Comparison of ENCODE assay signal across 8 cellular contexts in the genomic region with DNA sequence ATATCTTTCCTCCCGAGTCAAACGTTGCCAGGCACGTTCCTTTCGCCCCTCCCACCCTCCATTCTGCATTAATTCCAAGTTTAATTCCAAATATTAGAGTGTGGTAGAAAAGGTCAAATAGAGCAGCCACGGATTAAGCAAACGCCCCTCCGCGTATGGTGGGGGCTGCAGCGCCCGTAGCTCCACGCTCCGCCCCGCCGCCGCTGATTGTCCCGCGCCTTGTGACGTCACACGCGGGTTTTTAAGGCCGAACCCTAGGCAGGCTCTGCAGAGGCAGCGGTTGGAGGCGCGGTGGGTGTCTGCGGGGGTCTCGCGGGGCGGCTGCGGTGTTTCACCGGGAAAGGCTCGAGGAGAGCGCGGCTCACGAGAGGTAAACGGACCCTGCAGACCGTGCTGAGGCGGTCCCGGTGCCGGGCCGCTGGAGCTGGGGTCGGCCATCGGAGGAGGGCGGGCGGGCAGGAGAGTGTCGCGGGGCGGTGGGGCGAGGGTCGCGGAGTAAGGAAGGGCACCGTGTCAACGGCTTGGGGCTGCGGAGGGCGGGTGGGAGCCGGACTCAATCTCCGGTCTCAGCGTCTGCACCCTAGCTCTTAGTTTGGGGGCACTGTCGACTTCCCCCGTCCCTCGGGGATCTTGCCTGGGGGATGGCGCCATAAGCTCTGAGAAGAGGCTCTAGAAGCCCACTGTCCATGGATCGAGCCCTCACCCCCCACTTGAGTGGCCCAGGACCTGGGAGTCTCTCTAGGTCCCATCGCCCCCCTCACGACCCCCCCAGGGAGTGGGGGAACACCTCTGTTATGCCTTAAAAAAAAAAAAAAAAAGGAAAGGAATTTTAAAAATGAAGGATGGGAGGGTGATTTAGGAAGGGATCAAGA. TPM values are rescaled to one million over a fixed set of nuclear protein-coding genes. Genes with fewer than 3 reads are reported as not detected.
DNase-seq lines count a peak whose midpoint lies in the region; ATAC-seq and TF ChIP-seq lines count a peak whose summit lies in the region.

Gene ARL4D, plus strand, starts transcription at position 270 of the 872 bp plus-strand sequence. CDS start 740 bp downstream, outside the sequence.

- no peak for TF ChIP-seq CTCF in HEK293 (tag by site-specific recombination; IDR thresholded peaks at IDR 0.05)
- TF ChIP-seq CTCF in chondrocyte (IDR thresholded peaks at IDR 0.05): no peak

- H3K27me3 ChIP-seq in BLaER1: no peaks in the 10 kb centered on the region

- CTCF ChIA-PET in HEK293 (lab: Yijun Ruan, JAX): interaction anchor here (0.6 to 12.6 kb wide), 10 partner anchors 11 to 401 kb away, joined by 3 to 406 read pairs (median 4); partner anchors contain the start of genes DHX8 and RPL27

- H3K27ac ChIP-seq in BLaER1 (peak within 1 kb of the TSS; percentile 69), HEK293 (ENCODE audit: extremely low read depth, low read depth, low read length) (peak within 1 kb of the TSS; percentile 38; the same call in 1 of the 2 replicates)

- peak within 1 kb of the TSS; percentile 73 for H3K4me3 ChIP-seq in BLaER1
- H3K4me3 ChIP-seq in HEK293 (ENCODE audit: low read depth, low read length): peak within 1 kb of the TSS; percentile 65

- H3K4me3 Mint-ChIP-seq in chondrocyte (ENCODE audit: unreplicated experiment): peak within 1 kb of the TSS; percentile 88

- H3K4me2 ChIP-seq in BLaER1: peak within 1 kb of the TSS; percentile 92

- peak within 1 kb of the TSS; percentile 92 for H3K27ac Mint-ChIP-seq in chondrocyte (ENCODE audit: unreplicated experiment)

- H3K36me3 Mint-ChIP-seq in chondrocyte (ENCODE audit: low read depth): peaks cover 11% of the 10 kb centered on the region

- POLR2A ChIA-PET in HEK293 (lab: Yijun Ruan, JAX): interaction anchor here (0.6 to 5.6 kb wide), 40 partner anchors 10 to 401 kb away, joined by 3 to 76 read pairs (median 4); partner anchors contain the start of genes BRCA1, DHX8 and RPL27

- no peaks in the 10 kb centered on the region for H3K36me3 ChIP-seq in BLaER1
- peaks cover 0 to 18% of the 10 kb centered on the region in 2 experiments; a peak in 1 of 3 replicates for H3K36me3 ChIP-seq in HEK293 (ENCODE audit: control insufficient read depth in 2 of 2, insufficient read depth in 1 of 2, low read length in 2 of 2)

- no peak for ATAC-seq in GM21576 (IDR thresholded peaks at IDR 0.05; ENCODE audit: unreplicated experiment)

- H3K4me1 ChIP-seq in BLaER1 (peaks cover 66% of the 10 kb centered on the region), HEK293 (ENCODE audit: control insufficient read depth, insufficient read depth, low read length) (peaks cover 6% of the 10 kb centered on the region; the same call in 1 of the 2 replicates)

- H3K9ac ChIP-seq in BLaER1: peak within 1 kb of the TSS; percentile 78

- H4K20me1 ChIP-seq in BLaER1: no peaks in the 10 kb centered on the region

- H3K27me3 Mint-ChIP-seq in chondrocyte (ENCODE audit: low read depth): no peaks in the 10 kb centered on the region

- peaks cover 48% of the 10 kb centered on the region for H3K4me1 Mint-ChIP-seq in chondrocyte (ENCODE audit: low read depth)

- H3K9me3 Mint-ChIP-seq in chondrocyte (ENCODE audit: low read depth): no peaks in the 10 kb centered on the region

- H3K9me3 ChIP-seq in BLaER1 (no peaks in the 10 kb centered on the region), HEK293 (ENCODE audit: control insufficient read depth, insufficient read depth, low read depth, low read length) (no peaks in the 10 kb centered on the region)

- DNase-seq in NCI-H345 treated with DMSO at 0.1 percent for 48 hours (lab: John Stamatoyannopoulos, UW; ENCODE audit: unreplicated experiment) (peak; percentile 76), chondrocyte (ENCODE audit: low spot score) (no peak), kidney tubule cell (ENCODE audit: low spot score) (peak; percentile 67)
- DNase-seq in activated CD4-positive, alpha-beta T cell treated with anti-CD3 and anti-CD28 coated beads for 4 hours: peak; percentile 79 to 80
- DNase-seq in stimulated activated CD4-positive, alpha-beta T cell treated with anti-CD3 and anti-CD28 coated beads, Interleukin-15, amount 100 ng/mL, for 48 hours (ENCODE audit: low read depth in 2 of 2): peak; percentile 48 to 78

TF ChIP-seq in HEK293, 187 proteins besides CTCF, POLR2A, EP300 and RAD21 (continues in another document):
- TF ChIP-seq ZNF132 (tag by site-specific recombination; IDR thresholded peaks at IDR 0.05; ENCODE audit: borderline replicate concordance): no peak
- no peak for TF ChIP-seq ZNF707 (tag by site-specific recombination; IDR thresholded peaks at IDR 0.05)
- TF ChIP-seq ZBTB7A (tag by site-specific recombination; IDR thresholded peaks at IDR 0.05; ENCODE audit: low read depth): no peak; the same call in 1 of the 2 replicates
- TF ChIP-seq ZNF335 (tag by site-specific recombination; conservative IDR thresholded peaks at IDR 0.05): peak; percentile 52; the same call in 1 of the 2 replicates
- TF ChIP-seq KLF8 (tag by site-specific recombination; IDR thresholded peaks at IDR 0.05): peak; percentile 66; the same call in 1 of the 2 replicates
- TF ChIP-seq ZNF792 (tag by site-specific recombination; IDR thresholded peaks at IDR 0.05): no peak
- no peak for TF ChIP-seq ZNF837 (tag by site-specific recombination; IDR thresholded peaks at IDR 0.05)
- TF ChIP-seq EGR2 (tag by site-specific recombination; IDR thresholded peaks at IDR 0.05; ENCODE audit: low read depth): peak; percentile 60
- peak; percentile 85 for TF ChIP-seq ZNF600 (tag by site-specific recombination; IDR thresholded peaks at IDR 0.05)
- peak; percentile 65; the same call in 1 of the 2 replicates for TF ChIP-seq ZFHX2 (tag by site-specific recombination; conservative IDR thresholded peaks at IDR 0.05)
- peak; percentile 58 for TF ChIP-seq ZEB2 (tag by site-specific recombination; IDR thresholded peaks at IDR 0.05)
- TF ChIP-seq ZNF560 (tag by site-specific recombination; IDR thresholded peaks at IDR 0.05; ENCODE audit: borderline replicate concordance): no peak
- TF ChIP-seq ZNF239 (tag by site-specific recombination; IDR thresholded peaks at IDR 0.05): peak; percentile 62; the same call in 1 of the 2 replicates
- TF ChIP-seq SP7 (tag by site-specific recombination; IDR thresholded peaks at IDR 0.05): peak; percentile 54; the same call in 1 of the 2 replicates
- TF ChIP-seq WT1 (tag by site-specific recombination; IDR thresholded peaks at IDR 0.05): 0 out of 2 replicates have a peak, but pooled peaks have one; percentile 4
- peak; percentile 38; the same call in 1 of the 2 replicates for TF ChIP-seq ZBTB11 (tag by site-specific recombination; conservative IDR thresholded peaks at IDR 0.05; ENCODE audit: low read depth)
- TF ChIP-seq ZIC2 (tag by site-specific recombination; IDR thresholded peaks at IDR 0.05): peak; percentile 76
- TF ChIP-seq ZNF76 (tag by site-specific recombination; IDR thresholded peaks at IDR 0.05; ENCODE audit: borderline replicate concordance, low read depth): peak; percentile 49; the same call in 1 of the 2 replicates
- peak; percentile 92 for TF ChIP-seq ZBTB21 (tag by site-specific recombination; IDR thresholded peaks at IDR 0.05)
- peak; percentile 16; the same call in 1 of the 2 replicates for TF ChIP-seq ZSCAN5A (tag by site-specific recombination; IDR thresholded peaks at IDR 0.05)
- TF ChIP-seq ZNF654 (tag by site-specific recombination; IDR thresholded peaks at IDR 0.05; ENCODE audit: low read depth): no peak
- TF ChIP-seq KLF10 (tag by site-specific recombination; IDR thresholded peaks at IDR 0.05): 0 out of 2 replicates have a peak, but pooled peaks have one; percentile 6

RNA-seq across cellular contexts. Expression of gene ARL4D, which starts in this region (rescaled TPM):
- 33.8 to 38.0 TPM (median 37.5 TPM) in 3 replicates for total RNA-seq in chondrocyte
